Comparison of ENCODE assay signal across 1 cellular context in genomic region chr13:50809133-50810090, GRCh38.
TF ChIP-seq lines count a peak whose summit lies in the region.

No MANE protein-coding gene starts in this region.

TF ChIP-seq in HepG2, 621 proteins besides CTCF, POLR2A, EP300 and RAD21 (continued from another document):
- TF ChIP-seq PRMT3 (CRISPR knock-in tag; IDR thresholded peaks at IDR 0.05; ENCODE audit: borderline replicate concordance, low read depth), result no peak
- no peak for TF ChIP-seq ZNF207 (IDR thresholded peaks at IDR 0.05; ENCODE audit: borderline replicate concordance)
- TF ChIP-seq PAX8 (CRISPR knock-in tag; IDR thresholded peaks at IDR 0.05; ENCODE audit: borderline replicate concordance), result no peak
- TF ChIP-seq CBX5 (CRISPR knock-in tag; IDR thresholded peaks at IDR 0.05; ENCODE audit: borderline replicate concordance), result no peak
- TF ChIP-seq ZNF205 (CRISPR knock-in tag; IDR thresholded peaks at IDR 0.05), result no peak
- TF ChIP-seq KLF16 (CRISPR knock-in tag; IDR thresholded peaks at IDR 0.05), result no peak
- TF ChIP-seq ZNF597 (CRISPR knock-in tag; IDR thresholded peaks at IDR 0.05), result no peak
- TF ChIP-seq ZNF251 (CRISPR knock-in tag; IDR thresholded peaks at IDR 0.05), result no peak
